ENCODE assay signal across 1 cellular context in genomic region chr15:50260969-50261496, GRCh38.
A peak's percentile ranks its signal among the peaks of the same experiment; 100 is the strongest.
TF ChIP-seq lines count a peak whose summit lies in the region.

No MANE protein-coding gene starts in this region.

TF ChIP-seq in K562, 482 proteins besides CTCF, POLR2A, EP300 and RAD21 (continued from another document and continues in another):
- TF ChIP-seq THAP12 (CRISPR knock-in tag; IDR thresholded peaks at IDR 0.05) (no peak), RBM22 (IDR thresholded peaks at IDR 0.05; ENCODE audit: low read depth, low read length, poor library complexity, severe bottlenecking) (no peak), ELK1 (CRISPR knock-in tag; IDR thresholded peaks at IDR 0.05) (no peak), TEAD4 (IDR thresholded peaks at IDR 0.05; ENCODE audit: low read length) (peak; percentile 95), TEAD4 (CRISPR knock-in tag; IDR thresholded peaks at IDR 0.05; ENCODE audit: borderline replicate concordance) (no peak), MECOM (CRISPR knock-in tag; IDR thresholded peaks at IDR 0.05) (peak; percentile 99), MXD1 (CRISPR knock-in tag; IDR thresholded peaks at IDR 0.05; ENCODE audit: borderline replicate concordance, poor library complexity, severe bottlenecking) (no peak), MEF2D (tag; conservative IDR thresholded peaks at IDR 0.05; ENCODE audit: low read depth) (peak; percentile 43; the same call in 1 of the 2 replicates), ZNF354B (CRISPR knock-in tag; IDR thresholded peaks at IDR 0.05) (no peak), BCOR (IDR thresholded peaks at IDR 0.05) (0 out of 2 replicates have a peak, but pooled peaks have one; percentile 13), ZNF507 (tag; conservative IDR thresholded peaks at IDR 0.05) (no peak), PHB (CRISPR knock-in tag; IDR thresholded peaks at IDR 0.05) (no peak), ETV1 (tag; conservative IDR thresholded peaks at IDR 0.05; ENCODE audit: low read depth) (no peak), SOX6 (IDR thresholded peaks at IDR 0.05) (peak; percentile 99), GTF2A2 (tag; IDR thresholded peaks at IDR 0.05) (no peak), ZNF23 (CRISPR knock-in tag; IDR thresholded peaks at IDR 0.05) (0 out of 2 replicates have a peak, but pooled peaks have one; percentile 2), HMGXB4 (CRISPR knock-in tag; IDR thresholded peaks at IDR 0.05) (no peak), TGIF2 (CRISPR knock-in tag; IDR thresholded peaks at IDR 0.05) (no peak), CBX1 (IDR thresholded peaks at IDR 0.05; ENCODE audit: low read depth) (no peak), CEBPB (tag; IDR thresholded peaks at IDR 0.05) (peak; percentile 56), ATF4 (CRISPR knock-in tag; IDR thresholded peaks at IDR 0.05) (no peak), XRCC5 (IDR thresholded peaks at IDR 0.05; ENCODE audit: low read depth, low read length) (no peak), SREBF1 (IDR thresholded peaks at IDR 0.05; ENCODE audit: borderline replicate concordance, low read depth, low read length) (no peak), GMEB1 (CRISPR knock-in tag; IDR thresholded peaks at IDR 0.05) (no peak), CREM (IDR thresholded peaks at IDR 0.05; ENCODE audit: low read depth) (0 out of 2 replicates have a peak, but pooled peaks have one; percentile 21), NCOA6 (IDR thresholded peaks at IDR 0.05) (no peak), COPS2 (conservative IDR thresholded peaks at IDR 0.05) (no peak), ZNF583 (CRISPR knock-in tag; IDR thresholded peaks at IDR 0.05) (no peak)
- TF ChIP-seq, protein P1, sequence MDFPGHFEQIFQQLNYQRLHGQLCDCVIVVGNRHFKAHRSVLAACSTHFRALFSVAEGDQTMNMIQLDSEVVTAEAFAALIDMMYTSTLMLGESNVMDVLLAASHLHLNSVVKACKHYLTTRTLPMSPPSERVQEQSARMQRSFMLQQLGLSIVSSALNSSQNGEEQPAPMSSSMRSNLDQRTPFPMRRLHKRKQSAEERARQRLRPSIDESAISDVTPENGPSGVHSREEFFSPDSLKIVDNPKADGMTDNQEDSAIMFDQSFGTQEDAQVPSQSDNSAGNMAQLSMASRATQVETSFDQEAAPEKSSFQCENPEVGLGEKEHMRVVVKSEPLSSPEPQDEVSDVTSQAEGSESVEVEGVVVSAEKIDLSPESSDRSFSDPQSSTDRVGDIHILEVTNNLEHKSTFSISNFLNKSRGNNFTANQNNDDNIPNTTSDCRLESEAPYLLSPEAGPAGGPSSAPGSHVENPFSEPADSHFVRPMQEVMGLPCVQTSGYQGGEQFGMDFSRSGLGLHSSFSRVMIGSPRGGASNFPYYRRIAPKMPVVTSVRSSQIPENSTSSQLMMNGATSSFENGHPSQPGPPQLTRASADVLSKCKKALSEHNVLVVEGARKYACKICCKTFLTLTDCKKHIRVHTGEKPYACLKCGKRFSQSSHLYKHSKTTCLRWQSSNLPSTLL (IDR thresholded peaks at IDR 0.05): peak; percentile 70; the same call in 1 of the 2 replicates
- TF ChIP-seq, protein P2, sequence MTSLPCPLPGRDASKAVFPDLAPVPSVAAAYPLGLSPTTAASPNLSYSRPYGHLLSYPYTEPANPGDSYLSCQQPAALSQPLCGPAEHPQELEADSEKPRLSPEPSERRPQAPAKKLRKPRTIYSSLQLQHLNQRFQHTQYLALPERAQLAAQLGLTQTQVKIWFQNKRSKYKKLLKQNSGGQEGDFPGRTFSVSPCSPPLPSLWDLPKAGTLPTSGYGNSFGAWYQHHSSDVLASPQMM (CRISPR knock-in tag; IDR thresholded peaks at IDR 0.05): no peak
- TF ChIP-seq, protein P3, sequence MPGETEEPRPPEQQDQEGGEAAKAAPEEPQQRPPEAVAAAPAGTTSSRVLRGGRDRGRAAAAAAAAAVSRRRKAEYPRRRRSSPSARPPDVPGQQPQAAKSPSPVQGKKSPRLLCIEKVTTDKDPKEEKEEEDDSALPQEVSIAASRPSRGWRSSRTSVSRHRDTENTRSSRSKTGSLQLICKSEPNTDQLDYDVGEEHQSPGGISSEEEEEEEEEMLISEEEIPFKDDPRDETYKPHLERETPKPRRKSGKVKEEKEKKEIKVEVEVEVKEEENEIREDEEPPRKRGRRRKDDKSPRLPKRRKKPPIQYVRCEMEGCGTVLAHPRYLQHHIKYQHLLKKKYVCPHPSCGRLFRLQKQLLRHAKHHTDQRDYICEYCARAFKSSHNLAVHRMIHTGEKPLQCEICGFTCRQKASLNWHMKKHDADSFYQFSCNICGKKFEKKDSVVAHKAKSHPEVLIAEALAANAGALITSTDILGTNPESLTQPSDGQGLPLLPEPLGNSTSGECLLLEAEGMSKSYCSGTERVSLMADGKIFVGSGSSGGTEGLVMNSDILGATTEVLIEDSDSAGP (CRISPR knock-in tag; IDR thresholded peaks at IDR 0.05): no peak
- TF ChIP-seq, protein P4, sequence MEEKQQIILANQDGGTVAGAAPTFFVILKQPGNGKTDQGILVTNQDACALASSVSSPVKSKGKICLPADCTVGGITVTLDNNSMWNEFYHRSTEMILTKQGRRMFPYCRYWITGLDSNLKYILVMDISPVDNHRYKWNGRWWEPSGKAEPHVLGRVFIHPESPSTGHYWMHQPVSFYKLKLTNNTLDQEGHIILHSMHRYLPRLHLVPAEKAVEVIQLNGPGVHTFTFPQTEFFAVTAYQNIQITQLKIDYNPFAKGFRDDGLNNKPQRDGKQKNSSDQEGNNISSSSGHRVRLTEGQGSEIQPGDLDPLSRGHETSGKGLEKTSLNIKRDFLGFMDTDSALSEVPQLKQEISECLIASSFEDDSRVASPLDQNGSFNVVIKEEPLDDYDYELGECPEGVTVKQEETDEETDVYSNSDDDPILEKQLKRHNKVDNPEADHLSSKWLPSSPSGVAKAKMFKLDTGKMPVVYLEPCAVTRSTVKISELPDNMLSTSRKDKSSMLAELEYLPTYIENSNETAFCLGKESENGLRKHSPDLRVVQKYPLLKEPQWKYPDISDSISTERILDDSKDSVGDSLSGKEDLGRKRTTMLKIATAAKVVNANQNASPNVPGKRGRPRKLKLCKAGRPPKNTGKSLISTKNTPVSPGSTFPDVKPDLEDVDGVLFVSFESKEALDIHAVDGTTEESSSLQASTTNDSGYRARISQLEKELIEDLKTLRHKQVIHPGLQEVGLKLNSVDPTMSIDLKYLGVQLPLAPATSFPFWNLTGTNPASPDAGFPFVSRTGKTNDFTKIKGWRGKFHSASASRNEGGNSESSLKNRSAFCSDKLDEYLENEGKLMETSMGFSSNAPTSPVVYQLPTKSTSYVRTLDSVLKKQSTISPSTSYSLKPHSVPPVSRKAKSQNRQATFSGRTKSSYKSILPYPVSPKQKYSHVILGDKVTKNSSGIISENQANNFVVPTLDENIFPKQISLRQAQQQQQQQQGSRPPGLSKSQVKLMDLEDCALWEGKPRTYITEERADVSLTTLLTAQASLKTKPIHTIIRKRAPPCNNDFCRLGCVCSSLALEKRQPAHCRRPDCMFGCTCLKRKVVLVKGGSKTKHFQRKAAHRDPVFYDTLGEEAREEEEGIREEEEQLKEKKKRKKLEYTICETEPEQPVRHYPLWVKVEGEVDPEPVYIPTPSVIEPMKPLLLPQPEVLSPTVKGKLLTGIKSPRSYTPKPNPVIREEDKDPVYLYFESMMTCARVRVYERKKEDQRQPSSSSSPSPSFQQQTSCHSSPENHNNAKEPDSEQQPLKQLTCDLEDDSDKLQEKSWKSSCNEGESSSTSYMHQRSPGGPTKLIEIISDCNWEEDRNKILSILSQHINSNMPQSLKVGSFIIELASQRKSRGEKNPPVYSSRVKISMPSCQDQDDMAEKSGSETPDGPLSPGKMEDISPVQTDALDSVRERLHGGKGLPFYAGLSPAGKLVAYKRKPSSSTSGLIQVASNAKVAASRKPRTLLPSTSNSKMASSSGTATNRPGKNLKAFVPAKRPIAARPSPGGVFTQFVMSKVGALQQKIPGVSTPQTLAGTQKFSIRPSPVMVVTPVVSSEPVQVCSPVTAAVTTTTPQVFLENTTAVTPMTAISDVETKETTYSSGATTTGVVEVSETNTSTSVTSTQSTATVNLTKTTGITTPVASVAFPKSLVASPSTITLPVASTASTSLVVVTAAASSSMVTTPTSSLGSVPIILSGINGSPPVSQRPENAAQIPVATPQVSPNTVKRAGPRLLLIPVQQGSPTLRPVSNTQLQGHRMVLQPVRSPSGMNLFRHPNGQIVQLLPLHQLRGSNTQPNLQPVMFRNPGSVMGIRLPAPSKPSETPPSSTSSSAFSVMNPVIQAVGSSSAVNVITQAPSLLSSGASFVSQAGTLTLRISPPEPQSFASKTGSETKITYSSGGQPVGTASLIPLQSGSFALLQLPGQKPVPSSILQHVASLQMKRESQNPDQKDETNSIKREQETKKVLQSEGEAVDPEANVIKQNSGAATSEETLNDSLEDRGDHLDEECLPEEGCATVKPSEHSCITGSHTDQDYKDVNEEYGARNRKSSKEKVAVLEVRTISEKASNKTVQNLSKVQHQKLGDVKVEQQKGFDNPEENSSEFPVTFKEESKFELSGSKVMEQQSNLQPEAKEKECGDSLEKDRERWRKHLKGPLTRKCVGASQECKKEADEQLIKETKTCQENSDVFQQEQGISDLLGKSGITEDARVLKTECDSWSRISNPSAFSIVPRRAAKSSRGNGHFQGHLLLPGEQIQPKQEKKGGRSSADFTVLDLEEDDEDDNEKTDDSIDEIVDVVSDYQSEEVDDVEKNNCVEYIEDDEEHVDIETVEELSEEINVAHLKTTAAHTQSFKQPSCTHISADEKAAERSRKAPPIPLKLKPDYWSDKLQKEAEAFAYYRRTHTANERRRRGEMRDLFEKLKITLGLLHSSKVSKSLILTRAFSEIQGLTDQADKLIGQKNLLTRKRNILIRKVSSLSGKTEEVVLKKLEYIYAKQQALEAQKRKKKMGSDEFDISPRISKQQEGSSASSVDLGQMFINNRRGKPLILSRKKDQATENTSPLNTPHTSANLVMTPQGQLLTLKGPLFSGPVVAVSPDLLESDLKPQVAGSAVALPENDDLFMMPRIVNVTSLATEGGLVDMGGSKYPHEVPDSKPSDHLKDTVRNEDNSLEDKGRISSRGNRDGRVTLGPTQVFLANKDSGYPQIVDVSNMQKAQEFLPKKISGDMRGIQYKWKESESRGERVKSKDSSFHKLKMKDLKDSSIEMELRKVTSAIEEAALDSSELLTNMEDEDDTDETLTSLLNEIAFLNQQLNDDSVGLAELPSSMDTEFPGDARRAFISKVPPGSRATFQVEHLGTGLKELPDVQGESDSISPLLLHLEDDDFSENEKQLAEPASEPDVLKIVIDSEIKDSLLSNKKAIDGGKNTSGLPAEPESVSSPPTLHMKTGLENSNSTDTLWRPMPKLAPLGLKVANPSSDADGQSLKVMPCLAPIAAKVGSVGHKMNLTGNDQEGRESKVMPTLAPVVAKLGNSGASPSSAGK (IDR thresholded peaks at IDR 0.05): no peak
- TF ChIP-seq, protein P5, sequence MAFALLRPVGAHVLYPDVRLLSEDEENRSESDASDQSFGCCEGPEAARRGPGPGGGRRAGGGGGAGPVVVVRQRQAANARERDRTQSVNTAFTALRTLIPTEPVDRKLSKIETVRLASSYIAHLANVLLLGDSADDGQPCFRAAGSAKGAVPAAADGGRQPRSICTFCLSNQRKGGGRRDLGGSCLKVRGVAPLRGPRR (CRISPR knock-in tag; IDR thresholded peaks at IDR 0.05): no peak
